Comparison of ENCODE assay signal across 8 cellular contexts in the genomic region with DNA sequence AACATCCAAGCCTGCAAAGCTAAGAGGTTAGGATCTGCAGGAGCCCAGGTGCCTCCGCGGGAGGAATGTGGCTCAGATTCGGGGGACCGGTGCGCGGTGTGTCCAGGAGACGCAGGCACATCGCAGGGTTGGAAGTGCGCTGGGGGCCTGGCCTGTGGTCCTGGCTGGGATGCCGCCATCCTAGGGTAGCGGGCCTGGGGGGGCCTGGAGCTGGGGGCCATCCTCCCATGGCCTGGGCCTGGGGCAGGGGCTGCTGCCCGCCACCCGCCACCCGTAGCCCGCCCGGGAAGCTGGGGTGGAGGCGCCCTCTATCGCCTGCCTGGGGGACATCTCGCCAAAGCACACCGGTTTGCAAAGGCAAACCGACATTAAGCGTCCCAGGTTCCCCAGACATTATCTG.
DNase-seq lines count a peak whose midpoint lies in the region; ATAC-seq and TF ChIP-seq lines count a peak whose summit lies in the region.

No MANE protein-coding gene starts in this region.

- H3K4me1 ChIP-seq in tibial nerve = peaks cover 0 to 34% (median 4%) of the 10 kb centered on the region in 4 donors

- no peaks in the 10 kb centered on the region for H3K9me3 Mint-ChIP-seq in activated naive CD8-positive, alpha-beta T cell treated with anti-CD3 and anti-CD28 coated beads, Interleukin-2, amount 50 U/mL, for 24 hours

- no peaks in the 10 kb centered on the region for H3K36me3 ChIP-seq in tibial nerve

- peaks cover 0 to 15% of the 10 kb centered on the region in 2 donors for H3K27me3 ChIP-seq in tibial nerve

- H3K27ac Mint-ChIP-seq in activated naive CD8-positive, alpha-beta T cell treated with anti-CD3 and anti-CD28 coated beads, Interleukin-2, amount 50 U/mL, for 24 hours = no peak overlapping the region

- no peaks in the 10 kb centered on the region for H3K9me3 ChIP-seq in tibial nerve

- H3K4me1 Mint-ChIP-seq in activated naive CD8-positive, alpha-beta T cell treated with anti-CD3 and anti-CD28 coated beads, Interleukin-2, amount 50 U/mL, for 24 hours = no peaks in the 10 kb centered on the region

- no peak for TF ChIP-seq EP300 in tibial nerve (IDR thresholded peaks at IDR 0.05)

- TF ChIP-seq POLR2A in tibial nerve (IDR thresholded peaks at IDR 0.05) = no peak

- peak; percentile 51 to 82 (median 75) for TF ChIP-seq CTCF in tibial nerve (IDR thresholded peaks at IDR 0.05)

- peaks cover 2% of the 10 kb centered on the region for H3K27me3 Mint-ChIP-seq in activated naive CD8-positive, alpha-beta T cell treated with anti-CD3 and anti-CD28 coated beads, Interleukin-2, amount 50 U/mL, for 24 hours

- H3K4me3 ChIP-seq in tibial nerve = no peak overlapping the region

- H3K4me3 Mint-ChIP-seq in activated naive CD8-positive, alpha-beta T cell treated with anti-CD3 and anti-CD28 coated beads, Interleukin-2, amount 50 U/mL, for 24 hours = no peak overlapping the region

- ATAC-seq in activated naive CD8-positive, alpha-beta T cell treated with anti-CD3 and anti-CD28 coated beads, Interleukin-2, amount 50 U/mL, for 24 hours = no peak
- no peak for ATAC-seq in HG02759 (IDR thresholded peaks at IDR 0.05; ENCODE audit: unreplicated experiment)
- ATAC-seq in GM19467 (IDR thresholded peaks at IDR 0.05; ENCODE audit: unreplicated experiment) = no peak
- ATAC-seq in HG03457 (IDR thresholded peaks at IDR 0.05; ENCODE audit: unreplicated experiment) = no peak

- H3K27ac ChIP-seq in tibial nerve = peak overlapping the region in 2 of 4 donors; percentile 4 to 30

- H3K36me3 Mint-ChIP-seq in activated naive CD8-positive, alpha-beta T cell treated with anti-CD3 and anti-CD28 coated beads, Interleukin-2, amount 50 U/mL, for 24 hours (ENCODE audit: low read depth) = no peaks in the 10 kb centered on the region

- DNase-seq in activated T-cell treated with anti-CD3 and anti-CD28 coated beads for 48 hours (ENCODE audit: low read depth) (peak; percentile 15), iPS-NIHi11 (ENCODE audit: low spot score) (peak; percentile 92), tibial nerve (ENCODE audit: low spot score in 2 of 2) (peak in 1 of 2 donors; percentile 13)
- no peak for DNase-seq in activated T-cell treated with anti-CD3 and anti-CD28 coated beads, Interleukin-2, amount 50 U/mL, for 1 hour
- peak; percentile 31 for DNase-seq in activated naive CD8-positive, alpha-beta T cell treated with anti-CD3 and anti-CD28 coated beads, Interleukin-2, amount 50 U/mL, for 24 hours

- WGBS in tibial nerve, 2 donors = 4 to 28% methylated on average over 8 to 22 of the region's 22 CpGs
